Comparison of ENCODE assay signal across 8 cellular contexts in genomic region chr1:91830242-91831131, GRCh38. TPM values are rescaled to one million over a fixed set of nuclear protein-coding genes. Genes with fewer than 3 reads are reported as not detected.
DNase-seq lines count a peak whose midpoint lies in the region; ATAC-seq, FAIRE-seq and TF ChIP-seq lines count a peak whose summit lies in the region.

No MANE protein-coding gene starts in this region.

- H3K27ac ChIP-seq in SJCRH30 (no peak overlapping the region), foreskin keratinocyte (no peak overlapping the region), prostate gland (peak overlapping the region; percentile 17 to 52)

- DNase-seq in DMS153 (lab: John Stamatoyannopoulos, UW) = peak; percentile 73
- peak; percentile 67 to 71 for DNase-seq in SJCRH30
- DNase-seq in foreskin keratinocyte = no peak
- no peak for DNase-seq in prostate gland (ENCODE audit: low spot score)
- DNase-seq in GM19239 (ENCODE audit: insufficient read length, low spot score) = no peak
- no peak for DNase-seq in Caco-2
- no peak for DNase-seq in ecto neural progenitor cell (ENCODE audit: low spot score)

- no peaks in the 10 kb centered on the region for H3K36me3 Mint-ChIP-seq in Caco-2 (ENCODE audit: insufficient read depth, unreplicated experiment)

- no peak for TF ChIP-seq POLR2A in prostate gland (IDR thresholded peaks at IDR 0.05)

- H3K27me3 Mint-ChIP-seq in Caco-2 (ENCODE audit: insufficient read depth, unreplicated experiment) = no peaks in the 10 kb centered on the region

- H3K27me3 ChIP-seq in SJCRH30 (no peaks in the 10 kb centered on the region), foreskin keratinocyte (no peaks in the 10 kb centered on the region), prostate gland (replicated peaks; ENCODE audit: insufficient read depth) (no peaks in the 10 kb centered on the region), Caco-2 (replicated peaks; ENCODE audit: control insufficient read depth, insufficient read depth, low read length) (no peaks in the 10 kb centered on the region)

- peaks cover 6% of the 10 kb centered on the region; the same call in 1 of the 2 replicates for H3K4me1 ChIP-seq in SJCRH30
- H3K4me1 ChIP-seq in foreskin keratinocyte = peaks cover 9% of the 10 kb centered on the region
- peaks cover 4% of the 10 kb centered on the region for H3K4me1 ChIP-seq in prostate gland (replicated peaks)
- peaks cover 15% of the 10 kb centered on the region for H3K4me1 ChIP-seq in Caco-2

- no peak for FAIRE-seq in GM19239 (lab: Jason Lieb, UNC)

- H3K9me3 ChIP-seq in SJCRH30 (replicated peaks) (no peaks in the 10 kb centered on the region), prostate gland (no peaks in the 10 kb centered on the region), Caco-2 (no peaks in the 10 kb centered on the region)

- no peaks in the 10 kb centered on the region for H3K4me1 Mint-ChIP-seq in Caco-2 (ENCODE audit: low read depth, unreplicated experiment)

- CTCF ChIA-PET in Caco-2 (lab: Charles Lee) = no interaction called here

- H3K27ac Mint-ChIP-seq in Caco-2 (ENCODE audit: unreplicated experiment) = no peak overlapping the region

- POLR2A ChIA-PET in Caco-2 (lab: Charles Lee) = no interaction called here

- intact Hi-C loops in prostate gland (cut with DNase I) = loop anchor here (5.0 kb wide), 1 partner anchor 57 kb away; the partner anchor contains the start of gene TGFBR3
- intact Hi-C loops in Caco-2 (cut with micrococcal nuclease; ENCODE audit: unreplicated experiment) = no loop called here

- no TSS peak for BruUV-seq in Caco-2 (replicated peaks; lab: Mats Ljungman, UMichigan)

- H3K9me3 Mint-ChIP-seq in Caco-2 (ENCODE audit: unreplicated experiment) = no peaks in the 10 kb centered on the region

- ATAC-seq in foreskin keratinocyte (peak; percentile 11), GM18520 (IDR thresholded peaks at IDR 0.05; ENCODE audit: unreplicated experiment) (no peak)

- WGBS in prostate gland = 25% methylated on average over 10 of the region's 10 CpGs

- H3K4me3 Mint-ChIP-seq in Caco-2 (ENCODE audit: unreplicated experiment) = no peak overlapping the region

- peak; percentile 45 for TF ChIP-seq CTCF in foreskin keratinocyte (conservative IDR thresholded peaks at IDR 0.05)
- TF ChIP-seq CTCF in prostate gland (IDR thresholded peaks at IDR 0.05) = no peak
- TF ChIP-seq CTCF in Caco-2 (IDR thresholded peaks at IDR 0.05; ENCODE audit: insufficient read depth in 1 of 2, low read depth in 1 of 2, low read length in 1 of 2, severe bottlenecking in 1 of 2, unreplicated experiment in 1 of 2) = no peak

- no peaks in the 10 kb centered on the region for H3K36me3 ChIP-seq in SJCRH30
- H3K36me3 ChIP-seq in prostate gland = no peaks in the 10 kb centered on the region
- H3K36me3 ChIP-seq in Caco-2 (ENCODE audit: control insufficient read depth, insufficient read depth, low read length) = no peaks in the 10 kb centered on the region; the same call in 1 of the 2 replicates

- no peak overlapping the region for H3K4me3 ChIP-seq in SJCRH30
- no peak overlapping the region for H3K4me3 ChIP-seq in prostate gland
- no peak overlapping the region for H3K4me3 ChIP-seq in Caco-2 (ENCODE audit: low read depth, low read length)

RNA-seq across cellular contexts. Expression of gene TGFBR3, which starts 55.5 kb away (rescaled TPM):
- 7.7 and 10.1 TPM in 2 replicates for total RNA-seq in SJCRH30 (2014; rRNA removed; shearing (Covaris generic))
- total RNA-seq in foreskin keratinocyte (1.6 and 2.9 TPM in 2 replicates), prostate gland (10 to 100 TPM; 26.4 to 51.7 TPM), Caco-2 (2022) (12.2 and 15.2 TPM in 2 replicates)
- 0.27 and 0.54 TPM in 2 replicates for polyA plus RNA-seq in foreskin keratinocyte

Comparison
In these comparisons a context has a peak if more than half of its experiments do, and no peak if none do; other contexts are left out.
1. DNase-seq: peak in DMS153 (single experiment) and SJCRH30 (2 of 2); none in foreskin keratinocyte (0 of 2), prostate gland (single experiment), GM19239 (single experiment), Caco-2 (0 of 2) and ecto neural progenitor cell (single experiment).
2. H3K27ac ChIP-seq: peak in prostate gland (2 of 2); none in SJCRH30 (single experiment) and foreskin keratinocyte (single experiment).